In genomic region chr1:162003825-162004205, GRCh38 we compare ENCODE assay signal across 8 cellular contexts. TPM values are rescaled to one million over a fixed set of nuclear protein-coding genes. Genes with fewer than 3 reads are reported as not detected.
DNase-seq lines count a peak whose midpoint lies in the region; ATAC-seq and TF ChIP-seq lines count a peak whose summit lies in the region.

No MANE protein-coding gene starts in this region.

- H3K4me1 ChIP-seq in SJSA1 (replicated peaks) (peaks cover 44% of the 10 kb centered on the region), stomach (no peaks in the 10 kb centered on the region)

- H3K27ac Mint-ChIP-seq in HFFc6 = peak overlapping the region; percentile 89
- H3K27ac Mint-ChIP-seq in T-helper 2 cell treated with Interferon-gamma antibody and Interleukin-4, amounts not matched to agents 5 μg/mL and 100 μg/mL, for 36 hours = no peak overlapping the region

- intact Hi-C loops in Right ventricle myocardium superior (cut with DNase I) (no loop called here), stomach (cut with DNase I; ENCODE audit: low total_unique reads) (no loop called here)

- no peaks in the 10 kb centered on the region for H3K36me3 ChIP-seq in SJSA1
- no peaks in the 10 kb centered on the region for H3K36me3 ChIP-seq in stomach

- no peak for TF ChIP-seq EP300 in stomach (IDR thresholded peaks at IDR 0.05)

- TF ChIP-seq CTCF in HFFc6 (IDR thresholded peaks at IDR 0.05) = no peak
- TF ChIP-seq CTCF in stomach (IDR thresholded peaks at IDR 0.05) = no peak

- H3K9me3 Mint-ChIP-seq in HFFc6 = no peaks in the 10 kb centered on the region
- H3K9me3 Mint-ChIP-seq in T-helper 2 cell treated with Interferon-gamma antibody and Interleukin-4, amounts not matched to agents 5 μg/mL and 100 μg/mL, for 36 hours = no peaks in the 10 kb centered on the region

- H3K4me3 ChIP-seq in SJSA1 (no peak overlapping the region), stomach (no peak overlapping the region)

- H3K4me1 Mint-ChIP-seq in HFFc6 (ENCODE audit: low read depth) = peaks cover 28% of the 10 kb centered on the region
- H3K4me1 Mint-ChIP-seq in T-helper 2 cell treated with Interferon-gamma antibody and Interleukin-4, amounts not matched to agents 5 μg/mL and 100 μg/mL, for 36 hours (ENCODE audit: low read depth) = peaks cover 3% of the 10 kb centered on the region

- DNase-seq in HFFc6 (peak; percentile 87), SJSA1 (ENCODE audit: low read depth in 1 of 2, low spot score in 2 of 2) (peak; percentile 71 to 83), Right ventricle myocardium superior (peak; percentile 60), stomach (no peak)
- DNase-seq in T-helper 2 cell treated with Interferon-gamma antibody and Interleukin-4, amounts not matched to agents 5 μg/mL and 100 μg/mL, for 36 hours (ENCODE audit: low spot score) = no peak
- no peak for DNase-seq in activated naive CD4-positive, alpha-beta T cell (lab: John Stamatoyannopoulos, UW)

- H3K27me3 ChIP-seq in SJSA1 (replicated peaks) (no peaks in the 10 kb centered on the region), stomach (peaks cover 0 to 14% (median 0%) of the 10 kb centered on the region in 3 donors)

- 51 to 63% (median 58%) methylated on average over 6 of the region's 6 CpGs for WGBS in stomach, 5 donors

- H3K27me3 Mint-ChIP-seq in HFFc6 (ENCODE audit: insufficient read depth) = no peaks in the 10 kb centered on the region; the same call in 1 of the 2 replicates
- H3K27me3 Mint-ChIP-seq in T-helper 2 cell treated with Interferon-gamma antibody and Interleukin-4, amounts not matched to agents 5 μg/mL and 100 μg/mL, for 36 hours (ENCODE audit: low read depth) = no peaks in the 10 kb centered on the region

- H3K9me3 ChIP-seq in SJSA1 (replicated peaks) (no peaks in the 10 kb centered on the region), stomach (no peaks in the 10 kb centered on the region)

- no peaks in the 10 kb centered on the region for H3K36me3 Mint-ChIP-seq in HFFc6 (ENCODE audit: low read depth)
- H3K36me3 Mint-ChIP-seq in T-helper 2 cell treated with Interferon-gamma antibody and Interleukin-4, amounts not matched to agents 5 μg/mL and 100 μg/mL, for 36 hours (ENCODE audit: low read depth) = no peaks in the 10 kb centered on the region

- no peak for TF ChIP-seq POLR2A in stomach (IDR thresholded peaks at IDR 0.05)

- peak; percentile 76 for ATAC-seq in Right ventricle myocardium superior (ENCODE audit: poor library complexity)
- no peak for ATAC-seq in HG03135 (IDR thresholded peaks at IDR 0.05; ENCODE audit: unreplicated experiment)
- ATAC-seq in HG03095 (IDR thresholded peaks at IDR 0.05; ENCODE audit: unreplicated experiment) = no peak

- peak overlapping the region; percentile 82 for H3K4me3 Mint-ChIP-seq in HFFc6
- no peak overlapping the region for H3K4me3 Mint-ChIP-seq in T-helper 2 cell treated with Interferon-gamma antibody and Interleukin-4, amounts not matched to agents 5 μg/mL and 100 μg/mL, for 36 hours

- H3K27ac ChIP-seq in SJSA1 = peak overlapping the region; percentile 80
- peak overlapping the region in 4 of 5 donors; percentile 17 to 55 (median 47) for H3K27ac ChIP-seq in stomach

RNA-seq across cellular contexts. Expression of gene OLFML2B, which starts 19.9 kb away (rescaled TPM):
- 1 to 10 TPM; 4.9 to 9.1 (median 7.0) TPM for total RNA-seq in HFFc6 (2021; fragmentation: NEBNext Ultra II Directional; extraction: Animal tissue kit (Norgen Biotek cat#: 25700))
- total RNA-seq in SJSA1 (2014; rRNA removed; shearing (Covaris generic)) = 0.13 and 1.8 TPM in 2 replicates
- total RNA-seq in Right ventricle myocardium superior (2.2 TPM), stomach (10 to 100 TPM in 1 of 5 donors, 1 to 10 TPM in 3, not detected in 1; 1.7 to 56.0 (median 3.2) TPM)
- 1 to 10 TPM in 1 of 3 donors, under 1 TPM in 2; 0.31 to 1.2 (median 0.45) TPM for polyA plus RNA-seq in stomach

Comparison
In these comparisons a context has a peak if more than half of its experiments do, and no peak if none do; other contexts are left out.
1. DNase-seq: peak in HFFc6 (single experiment), SJSA1 (2 of 2) and Right ventricle myocardium superior (single experiment); none in stomach (single experiment), T-helper 2 cell treated with Interferon-gamma antibody and Interleukin-4, amounts not matched to agents 5 μg/mL and 100 μg/mL, for 36 hours (single experiment) and activated naive CD4-positive, alpha-beta T cell (0 of 4).